ENCODE assay signal across 8 cellular contexts in genomic region chr4:2042207-2042946, GRCh38. TPM values are rescaled to one million over a fixed set of nuclear protein-coding genes. Genes with fewer than 3 reads are reported as not detected.
DNase-seq lines count a peak whose midpoint lies in the region; ATAC-seq and TF ChIP-seq lines count a peak whose summit lies in the region.

No MANE protein-coding gene starts in this region.

- TF ChIP-seq POLR2A in breast epithelium (IDR thresholded peaks at IDR 0.05): no peak

- no peak overlapping the region for H3K27ac ChIP-seq in CD8-positive, alpha-beta T cell (ENCODE audit: low read depth, low read length)
- no peak overlapping the region for H3K27ac ChIP-seq in breast epithelium
- peak overlapping the region; percentile 62 for H3K27ac ChIP-seq in layer of hippocampus (ENCODE audit: low read depth, low read length)

- H3K27me3 ChIP-seq in CD8-positive, alpha-beta T cell (ENCODE audit: insufficient read depth, low read length): peaks cover 5% of the 10 kb centered on the region
- no peaks in the 10 kb centered on the region for H3K27me3 ChIP-seq in HAP-1 (ENCODE audit: low read depth)
- H3K27me3 ChIP-seq in breast epithelium: peaks cover 0 to 26% of the 10 kb centered on the region in 2 donors
- H3K27me3 ChIP-seq in layer of hippocampus (ENCODE audit: control insufficient read depth, insufficient read depth, low read length): no peaks in the 10 kb centered on the region

- intact Hi-C loops in CD8-positive, alpha-beta T cell (cut with DNase I, micrococcal nuclease): loop anchor here in 1 of 2 experiments (1.0 kb wide), 1 partner anchor 33 kb away; no protein-coding TSS in a partner anchor
- intact Hi-C loops in breast epithelium (cut with DNase I; ENCODE audit: low total_unique reads): no loop called here

- peak; percentile 56 for ATAC-seq in CD8-positive, alpha-beta T cell
- ATAC-seq in SK-N-SH treated with all-trans-retinoic acid at 6 μM for 48 hours: peak; percentile 12
- ATAC-seq in stimulated activated naive B cell treated with anti-CD40 and anti-IgM and Interleukin-4, amounts not matched to agents 10 μg/mL and 1 μg/mL and 100 μg/mL, for 72 hours (replicated peaks): peak; percentile 57 to 60
- no peak for ATAC-seq in GM18873 (IDR thresholded peaks at IDR 0.05; ENCODE audit: low FRiP score, unreplicated experiment)

- peaks cover 2% of the 10 kb centered on the region for H3K4me1 Mint-ChIP-seq in CD8-positive, alpha-beta T cell (ENCODE audit: low read depth)
- peaks cover 6 to 11% of the 10 kb centered on the region in 2 donors for H3K4me1 Mint-ChIP-seq in stimulated activated naive B cell treated with anti-CD40 and anti-IgM and Interleukin-4, amounts not matched to agents 10 μg/mL and 1 μg/mL and 100 μg/mL, for 72 hours

- H3K4me1 ChIP-seq in CD8-positive, alpha-beta T cell (ENCODE audit: insufficient read depth, low read length): peaks cover 12% of the 10 kb centered on the region
- H3K4me1 ChIP-seq in HAP-1 (no peaks in the 10 kb centered on the region; the same call in 1 of the 2 replicates), breast epithelium (peaks cover 5 to 12% of the 10 kb centered on the region in 2 donors)

- no peak overlapping the region for H3K27ac Mint-ChIP-seq in CD8-positive, alpha-beta T cell
- H3K27ac Mint-ChIP-seq in stimulated activated naive B cell treated with anti-CD40 and anti-IgM and Interleukin-4, amounts not matched to agents 10 μg/mL and 1 μg/mL and 100 μg/mL, for 72 hours: no peak overlapping the region

- peak overlapping the region; percentile 80 for H3K4me3 ChIP-seq in CD8-positive, alpha-beta T cell (ENCODE audit: low read depth, low read length)
- H3K4me3 ChIP-seq in HAP-1: peak overlapping the region; percentile 70
- peak overlapping the region; percentile 62 to 79 (median 72) for H3K4me3 ChIP-seq in breast epithelium

- CTCF ChIA-PET in CD8-positive, alpha-beta T cell (lab: Charles Lee): interaction anchor here (1.0 kb wide), 1 partner anchor 33 kb away, joined by 4 read pairs; the partner anchor contains the start of gene NELFA

- H3K36me3 Mint-ChIP-seq in CD8-positive, alpha-beta T cell: no peaks in the 10 kb centered on the region
- peaks cover 10% of the 10 kb centered on the region in 2 donors for H3K36me3 Mint-ChIP-seq in stimulated activated naive B cell treated with anti-CD40 and anti-IgM and Interleukin-4, amounts not matched to agents 10 μg/mL and 1 μg/mL and 100 μg/mL, for 72 hours

- TF ChIP-seq CTCF in CD8-positive, alpha-beta T cell (IDR thresholded peaks at IDR 0.05): no peak
- TF ChIP-seq CTCF in breast epithelium (IDR thresholded peaks at IDR 0.05): no peak

- POLR2A ChIA-PET in CD8-positive, alpha-beta T cell (lab: Charles Lee): no interaction called here

- H3K27me3 Mint-ChIP-seq in CD8-positive, alpha-beta T cell (ENCODE audit: low read depth): peaks cover 14% of the 10 kb centered on the region
- peaks cover 28 to 56% of the 10 kb centered on the region in 2 donors for H3K27me3 Mint-ChIP-seq in stimulated activated naive B cell treated with anti-CD40 and anti-IgM and Interleukin-4, amounts not matched to agents 10 μg/mL and 1 μg/mL and 100 μg/mL, for 72 hours

- in situ Hi-C loops in HAP-1 (cut with MboI; ENCODE audit: low sequenced_read_pairs): no loop called here

- no peaks in the 10 kb centered on the region for H3K9me3 Mint-ChIP-seq in CD8-positive, alpha-beta T cell
- no peaks in the 10 kb centered on the region for H3K9me3 Mint-ChIP-seq in stimulated activated naive B cell treated with anti-CD40 and anti-IgM and Interleukin-4, amounts not matched to agents 10 μg/mL and 1 μg/mL and 100 μg/mL, for 72 hours

- DNase-seq in CD8-positive, alpha-beta T cell: peak in 3 of 7 experiments; percentile 14 to 45 (median 37)
- DNase-seq in HAP-1 (ENCODE audit: low spot score in 2 of 2) (peak in 1 of 2 experiments; percentile 63), breast epithelium (ENCODE audit: low spot score in 2 of 2) (no peak), dermis blood vessel endothelial cell (no peak)
- DNase-seq in stimulated activated naive B cell treated with anti-CD40 and anti-IgM and Interleukin-4, amounts not matched to agents 10 μg/mL and 1 μg/mL and 100 μg/mL, for 72 hours: no peak

- no peaks in the 10 kb centered on the region for H3K36me3 ChIP-seq in CD8-positive, alpha-beta T cell (ENCODE audit: insufficient read depth, low read length)
- H3K36me3 ChIP-seq in HAP-1 (replicated peaks): no peaks in the 10 kb centered on the region
- no peaks in the 10 kb centered on the region for H3K36me3 ChIP-seq in breast epithelium

- no peaks in the 10 kb centered on the region for H3K9me3 ChIP-seq in CD8-positive, alpha-beta T cell (ENCODE audit: low read length)
- no peaks in the 10 kb centered on the region for H3K9me3 ChIP-seq in HAP-1
- no peaks in the 10 kb centered on the region for H3K9me3 ChIP-seq in breast epithelium

- H3K4me3 Mint-ChIP-seq in CD8-positive, alpha-beta T cell: peak overlapping the region; percentile 75
- peak overlapping the region; percentile 76 to 96 for H3K4me3 Mint-ChIP-seq in stimulated activated naive B cell treated with anti-CD40 and anti-IgM and Interleukin-4, amounts not matched to agents 10 μg/mL and 1 μg/mL and 100 μg/mL, for 72 hours

TF ChIP-seq in SK-N-SH treated with all-trans-retinoic acid at 6 μM for 48 hours, 23 proteins besides CTCF, POLR2A, EP300 and RAD21:
- TF ChIP-seq ZFP3 (CRISPR knock-in tag; IDR thresholded peaks at IDR 0.05) (no peak), PATZ1 (CRISPR knock-in tag; IDR thresholded peaks at IDR 0.05; ENCODE audit: borderline replicate concordance) (no peak), POU6F1 (CRISPR knock-in tag; IDR thresholded peaks at IDR 0.05; ENCODE audit: borderline replicate concordance, low read depth) (no peak), TCF4 (CRISPR knock-in tag; IDR thresholded peaks at IDR 0.05; ENCODE audit: borderline replicate concordance) (no peak), OSR1 (CRISPR knock-in tag; IDR thresholded peaks at IDR 0.05) (no peak), SNAI2 (CRISPR knock-in tag; IDR thresholded peaks at IDR 0.05) (no peak), ZFP30 (CRISPR knock-in tag; IDR thresholded peaks at IDR 0.05) (no peak), CSDC2 (CRISPR knock-in tag; IDR thresholded peaks at IDR 0.05) (no peak), ISL1 (CRISPR knock-in tag; IDR thresholded peaks at IDR 0.05) (no peak), ZNF70 (CRISPR knock-in tag; IDR thresholded peaks at IDR 0.05) (no peak), GLIS3 (CRISPR knock-in tag; IDR thresholded peaks at IDR 0.05) (no peak), ZNF8 (CRISPR knock-in tag; IDR thresholded peaks at IDR 0.05) (no peak), ESRRG (CRISPR knock-in tag; IDR thresholded peaks at IDR 0.05) (no peak), ZNF565 (CRISPR knock-in tag; conservative IDR thresholded peaks at IDR 0.05; ENCODE audit: low read depth) (no peak), CSRNP3 (CRISPR knock-in tag; IDR thresholded peaks at IDR 0.05) (no peak), BACH2 (CRISPR knock-in tag; IDR thresholded peaks at IDR 0.05; ENCODE audit: borderline replicate concordance) (no peak)

RNA-seq across cellular contexts. Expression of gene NAT8L, which starts 16.8 kb away (rescaled TPM):
- under 1 TPM; 0.08 to 0.11 TPM for total RNA-seq in CD8-positive, alpha-beta T cell
- total RNA-seq in breast epithelium (10 to 100 TPM in 1 of 3 donors, 1 to 10 TPM in 2; 2.5 to 13.6 (median 2.9) TPM), dermis blood vessel endothelial cell (under 0.01 TPM in 2 replicates)

RNA-seq across cellular contexts. Expression of gene NELFA, which starts 33.6 kb away (rescaled TPM):
- 10 to 100 TPM; 39.0 to 45.8 TPM for total RNA-seq in CD8-positive, alpha-beta T cell
- 10 to 100 TPM; 14.1 to 22.0 (median 18.4) TPM for total RNA-seq in breast epithelium
- 13.8 and 17.0 TPM in 2 replicates for total RNA-seq in dermis blood vessel endothelial cell
